In genomic region chr10:126390324-126390723, GRCh38 we compare ENCODE assay signal across 1 cellular context.
TF ChIP-seq lines count a peak whose summit lies in the region.

No MANE protein-coding gene starts in this region.

TF ChIP-seq in SK-N-SH treated with all-trans-retinoic acid at 6 μM for 48 hours, 23 proteins besides CTCF, POLR2A, EP300 and RAD21:
- TF ChIP-seq, protein P1, sequence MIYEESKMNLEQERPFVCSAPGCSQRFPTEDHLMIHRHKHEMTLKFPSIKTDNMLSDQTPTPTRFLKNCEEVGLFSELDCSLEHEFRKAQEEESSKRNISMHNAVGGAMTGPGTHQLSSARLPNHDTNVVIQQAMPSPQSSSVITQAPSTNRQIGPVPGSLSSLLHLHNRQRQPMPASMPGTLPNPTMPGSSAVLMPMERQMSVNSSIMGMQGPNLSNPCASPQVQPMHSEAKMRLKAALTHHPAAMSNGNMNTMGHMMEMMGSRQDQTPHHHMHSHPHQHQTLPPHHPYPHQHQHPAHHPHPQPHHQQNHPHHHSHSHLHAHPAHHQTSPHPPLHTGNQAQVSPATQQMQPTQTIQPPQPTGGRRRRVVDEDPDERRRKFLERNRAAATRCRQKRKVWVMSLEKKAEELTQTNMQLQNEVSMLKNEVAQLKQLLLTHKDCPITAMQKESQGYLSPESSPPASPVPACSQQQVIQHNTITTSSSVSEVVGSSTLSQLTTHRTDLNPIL (CRISPR knock-in tag; IDR thresholded peaks at IDR 0.05; ENCODE audit: low read depth): no peak
- TF ChIP-seq ZNF565 (CRISPR knock-in tag; conservative IDR thresholded peaks at IDR 0.05; ENCODE audit: low read depth): no peak
- no peak for TF ChIP-seq SNAI2 (CRISPR knock-in tag; IDR thresholded peaks at IDR 0.05)
- no peak for TF ChIP-seq ZFP3 (CRISPR knock-in tag; IDR thresholded peaks at IDR 0.05)
- TF ChIP-seq, protein P2, sequence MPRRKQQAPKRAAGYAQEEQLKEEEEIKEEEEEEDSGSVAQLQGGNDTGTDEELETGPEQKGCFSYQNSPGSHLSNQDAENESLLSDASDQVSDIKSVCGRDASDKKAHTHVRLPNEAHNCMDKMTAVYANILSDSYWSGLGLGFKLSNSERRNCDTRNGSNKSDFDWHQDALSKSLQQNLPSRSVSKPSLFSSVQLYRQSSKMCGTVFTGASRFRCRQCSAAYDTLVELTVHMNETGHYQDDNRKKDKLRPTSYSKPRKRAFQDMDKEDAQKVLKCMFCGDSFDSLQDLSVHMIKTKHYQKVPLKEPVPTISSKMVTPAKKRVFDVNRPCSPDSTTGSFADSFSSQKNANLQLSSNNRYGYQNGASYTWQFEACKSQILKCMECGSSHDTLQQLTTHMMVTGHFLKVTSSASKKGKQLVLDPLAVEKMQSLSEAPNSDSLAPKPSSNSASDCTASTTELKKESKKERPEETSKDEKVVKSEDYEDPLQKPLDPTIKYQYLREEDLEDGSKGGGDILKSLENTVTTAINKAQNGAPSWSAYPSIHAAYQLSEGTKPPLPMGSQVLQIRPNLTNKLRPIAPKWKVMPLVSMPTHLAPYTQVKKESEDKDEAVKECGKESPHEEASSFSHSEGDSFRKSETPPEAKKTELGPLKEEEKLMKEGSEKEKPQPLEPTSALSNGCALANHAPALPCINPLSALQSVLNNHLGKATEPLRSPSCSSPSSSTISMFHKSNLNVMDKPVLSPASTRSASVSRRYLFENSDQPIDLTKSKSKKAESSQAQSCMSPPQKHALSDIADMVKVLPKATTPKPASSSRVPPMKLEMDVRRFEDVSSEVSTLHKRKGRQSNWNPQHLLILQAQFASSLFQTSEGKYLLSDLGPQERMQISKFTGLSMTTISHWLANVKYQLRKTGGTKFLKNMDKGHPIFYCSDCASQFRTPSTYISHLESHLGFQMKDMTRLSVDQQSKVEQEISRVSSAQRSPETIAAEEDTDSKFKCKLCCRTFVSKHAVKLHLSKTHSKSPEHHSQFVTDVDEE (CRISPR knock-in tag; IDR thresholded peaks at IDR 0.05): no peak
- TF ChIP-seq PPARA (CRISPR knock-in tag; IDR thresholded peaks at IDR 0.05; ENCODE audit: borderline replicate concordance): no peak
- TF ChIP-seq ARNTL (CRISPR knock-in tag; IDR thresholded peaks at IDR 0.05; ENCODE audit: borderline replicate concordance, low read depth): no peak
- TF ChIP-seq, protein P3, sequence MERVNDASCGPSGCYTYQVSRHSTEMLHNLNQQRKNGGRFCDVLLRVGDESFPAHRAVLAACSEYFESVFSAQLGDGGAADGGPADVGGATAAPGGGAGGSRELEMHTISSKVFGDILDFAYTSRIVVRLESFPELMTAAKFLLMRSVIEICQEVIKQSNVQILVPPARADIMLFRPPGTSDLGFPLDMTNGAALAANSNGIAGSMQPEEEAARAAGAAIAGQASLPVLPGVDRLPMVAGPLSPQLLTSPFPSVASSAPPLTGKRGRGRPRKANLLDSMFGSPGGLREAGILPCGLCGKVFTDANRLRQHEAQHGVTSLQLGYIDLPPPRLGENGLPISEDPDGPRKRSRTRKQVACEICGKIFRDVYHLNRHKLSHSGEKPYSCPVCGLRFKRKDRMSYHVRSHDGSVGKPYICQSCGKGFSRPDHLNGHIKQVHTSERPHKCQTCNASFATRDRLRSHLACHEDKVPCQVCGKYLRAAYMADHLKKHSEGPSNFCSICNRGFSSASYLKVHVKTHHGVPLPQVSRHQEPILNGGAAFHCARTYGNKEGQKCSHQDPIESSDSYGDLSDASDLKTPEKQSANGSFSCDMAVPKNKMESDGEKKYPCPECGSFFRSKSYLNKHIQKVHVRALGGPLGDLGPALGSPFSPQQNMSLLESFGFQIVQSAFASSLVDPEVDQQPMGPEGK (CRISPR knock-in tag; IDR thresholded peaks at IDR 0.05; ENCODE audit: borderline replicate concordance): no peak
- TF ChIP-seq ISL1 (CRISPR knock-in tag; IDR thresholded peaks at IDR 0.05): no peak
- TF ChIP-seq, protein P4, sequence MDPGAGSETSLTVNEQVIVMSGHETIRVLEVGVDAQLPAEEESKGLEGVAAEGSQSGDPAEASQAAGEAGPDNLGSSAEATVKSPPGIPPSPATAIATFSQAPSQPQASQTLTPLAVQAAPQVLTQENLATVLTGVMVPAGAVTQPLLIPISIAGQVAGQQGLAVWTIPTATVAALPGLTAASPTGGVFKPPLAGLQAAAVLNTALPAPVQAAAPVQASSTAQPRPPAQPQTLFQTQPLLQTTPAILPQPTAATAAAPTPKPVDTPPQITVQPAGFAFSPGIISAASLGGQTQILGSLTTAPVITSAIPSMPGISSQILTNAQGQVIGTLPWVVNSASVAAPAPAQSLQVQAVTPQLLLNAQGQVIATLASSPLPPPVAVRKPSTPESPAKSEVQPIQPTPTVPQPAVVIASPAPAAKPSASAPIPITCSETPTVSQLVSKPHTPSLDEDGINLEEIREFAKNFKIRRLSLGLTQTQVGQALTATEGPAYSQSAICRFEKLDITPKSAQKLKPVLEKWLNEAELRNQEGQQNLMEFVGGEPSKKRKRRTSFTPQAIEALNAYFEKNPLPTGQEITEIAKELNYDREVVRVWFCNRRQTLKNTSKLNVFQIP (CRISPR knock-in tag; IDR thresholded peaks at IDR 0.05; ENCODE audit: borderline replicate concordance, low read depth): no peak
- TF ChIP-seq ZC3H10 (CRISPR knock-in tag; IDR thresholded peaks at IDR 0.05): no peak
- no peak for TF ChIP-seq TCF4 (CRISPR knock-in tag; IDR thresholded peaks at IDR 0.05; ENCODE audit: borderline replicate concordance)
- no peak for TF ChIP-seq GLIS3 (CRISPR knock-in tag; IDR thresholded peaks at IDR 0.05)
- no peak for TF ChIP-seq BACH2 (CRISPR knock-in tag; IDR thresholded peaks at IDR 0.05; ENCODE audit: borderline replicate concordance)
- no peak for TF ChIP-seq RARB (CRISPR knock-in tag; IDR thresholded peaks at IDR 0.05)
- TF ChIP-seq ZNF70 (CRISPR knock-in tag; IDR thresholded peaks at IDR 0.05): no peak
- no peak for TF ChIP-seq TOX (CRISPR knock-in tag; IDR thresholded peaks at IDR 0.05; ENCODE audit: borderline replicate concordance)
- no peak for TF ChIP-seq ZNF8 (CRISPR knock-in tag; IDR thresholded peaks at IDR 0.05)
- no peak for TF ChIP-seq OSR1 (CRISPR knock-in tag; IDR thresholded peaks at IDR 0.05)
